23 cellular contexts compared by ENCODE assay signal in the genomic region with DNA sequence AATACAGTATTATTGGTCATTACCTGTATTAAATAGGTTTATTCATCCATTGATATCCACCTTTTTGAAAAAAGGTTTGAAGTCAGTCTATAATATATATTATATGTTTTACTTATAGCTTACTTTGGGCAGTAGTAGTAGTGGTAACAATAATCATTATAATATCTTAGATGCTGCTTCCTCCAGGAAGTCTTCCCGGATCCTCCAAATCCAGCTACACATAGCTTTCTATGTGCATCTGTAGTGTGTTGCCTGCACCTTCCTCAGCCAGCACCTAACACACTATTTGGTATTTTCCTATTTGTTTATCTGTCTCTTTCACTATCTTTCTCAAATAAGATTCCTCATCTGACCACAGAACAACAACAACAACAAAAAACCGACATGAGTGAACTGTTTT.
"Had no signal": no experiment of that assay in that cellular context is flagged by ENCODE, and none has a peak within 500 bp of the region (broad histone marks: within the 10 kb centered on the region; RNA-seq: fewer than 3 reads in every experiment).

No MANE protein-coding gene starts in this region.

- H3K4me3 ChIP-seq: SJSA1, SK-N-MC had no signal

- ATAC-seq: HepG2 had no signal

- H3K27ac ChIP-seq: KMS-11, SJSA1, SK-N-MC had no signal

- H3K27me3 ChIP-seq: SJSA1 had no signal

- H3K36me3 ChIP-seq: SJSA1 had no signal

- H3K4me2 ChIP-seq: KMS-11 had no signal

- DNase-seq: IMR-90; Kasumi-1; MM.1S; NCI-H1092 treated with DMSO at 0.1 percent for 48 hours; NCI-H1436; NCI-H187; NCI-H2029; NCI-H2081 treated with DMSO at 0.1 percent for 48 hours; NCI-H2171; NCI-H226; NCI-H446; NCI-H510A; NCI-H524 treated with DMSO at 0.1 percent for 48 hours; NCI-H69; NCI-H774; NK-92 treated with Interleukin-12 subunit alpha and Interleukin-12 subunit beta, amount 100 ng/mL, for 24 hours; Right ventricle myocardium superior; RPMI8226; SIG-M5 had no signal

- H3K9me3 ChIP-seq: SJSA1 had no signal

- H3K9ac ChIP-seq: KMS-11 had no signal

- H3K4me1 ChIP-seq: SJSA1 had no signal
